Comparison of ENCODE assay signal across 9 cellular contexts in genomic region chr16:57623251-57624043, GRCh38. TPM values are rescaled to one million over a fixed set of nuclear protein-coding genes. Genes with fewer than 3 reads are reported as not detected.
DNase-seq lines count a peak whose midpoint lies in the region; FAIRE-seq and TF ChIP-seq lines count a peak whose summit lies in the region.
"Had no signal": no experiment of that assay in that cellular context is flagged by ENCODE, and none has a peak within 500 bp of the region (broad histone marks: within the 10 kb centered on the region; RNA-seq: fewer than 3 reads in every experiment).

No MANE protein-coding gene starts in this region.

- no peak overlapping the region for H2AFZ ChIP-seq in H1 (ENCODE audit: low read length)

- POLR2A ChIA-PET in H1 (lab: Charles Lee; ENCODE audit: partially characterized antibody) = interaction anchor here (0.8 to 1.8 kb wide), 5 partner anchors 8 to 19 kb away, joined by 3 to 9 read pairs (median 6); no protein-coding TSS in a partner anchor

- CTCF ChIA-PET in H1 (lab: Charles Lee; ENCODE audit: partially characterized antibody) = interaction anchor here (0.8 to 10.1 kb wide), 10 partner anchors 11 to 46 kb away, joined by 3 to 79 read pairs (median 10); partner anchors contain the start of gene ADGRG3
- CTCF ChIA-PET in activated naive CD4-positive, alpha-beta T cell treated with anti-CD3 and anti-CD28 coated beads for 36 hours (lab: Charles Lee) = interaction anchor here (0.7 to 1.4 kb wide), 2 partner anchors 14 to 31 kb away, joined by 3 read pairs; no protein-coding TSS in a partner anchor

- H2BK12ac ChIP-seq in H1 (ENCODE audit: low read depth, low read length) = 0 out of 2 replicates have a peak overlapping the region, but pooled peaks have one; percentile 41

- H2BK120ac ChIP-seq in H1 (replicated peaks; ENCODE audit: low read depth, low read length) = no peak overlapping the region

- H3K14ac ChIP-seq in H1 (ENCODE audit: insufficient read length) = no peak overlapping the region

- DNase-seq in COR-L47 (lab: John Stamatoyannopoulos, UW) = peak; percentile 8
- peak; percentile 82 for DNase-seq in NCI-H2196 (lab: John Stamatoyannopoulos, UW; ENCODE audit: unreplicated experiment)
- DNase-seq in H1 (ENCODE audit: low read depth in 1 of 2, low spot score in 2 of 2) = peak in 1 of 2 experiments; percentile 64
- DNase-seq in esophagus muscularis mucosa (ENCODE audit: extremely low spot score) = no peak
- no peak for DNase-seq in GM12892 (ENCODE audit: insufficient read length)
- DNase-seq in T-helper 2 cell treated with Interferon-gamma antibody and Interleukin-4, amounts not matched to agents 5 μg/mL and 100 μg/mL, for 36 hours (ENCODE audit: low spot score) = no peak
- no peak for DNase-seq in activated naive CD4-positive, alpha-beta T cell treated with anti-CD3 and anti-CD28 coated beads for 36 hours

- H3K79me2 ChIP-seq in H1 (ENCODE audit: control insufficient read depth in 1 of 2, insufficient read depth in 2 of 2, low read length in 2 of 2) = no peaks in the 10 kb centered on the region

- TF ChIP-seq POLR2A in H1 (IDR thresholded peaks at IDR 0.05; ENCODE audit: control extremely low read depth in 1 of 2, low read depth in 2 of 2, low read length in 2 of 2) = no peak
- TF ChIP-seq POLR2A in esophagus muscularis mucosa (IDR thresholded peaks at IDR 0.05; ENCODE audit: low read depth) = no peak
- no peak for TF ChIP-seq POLR2A in GM12892 (IDR thresholded peaks at IDR 0.05; ENCODE audit: low read depth, low read length)

- no peaks in the 10 kb centered on the region for H3K9me3 Mint-ChIP-seq in nephron
- H3K9me3 Mint-ChIP-seq in T-helper 2 cell treated with Interferon-gamma antibody and Interleukin-4, amounts not matched to agents 5 μg/mL and 100 μg/mL, for 36 hours = no peaks in the 10 kb centered on the region
- no peaks in the 10 kb centered on the region for H3K9me3 Mint-ChIP-seq in activated naive CD4-positive, alpha-beta T cell treated with anti-CD3 and anti-CD28 coated beads for 36 hours

- 0 out of 4 replicates have a peak overlapping the region, but pooled peaks of 1 of the 2 experiments have one; percentile 11 for H3K4me2 ChIP-seq in H1 (ENCODE audit: insufficient read depth in 1 of 2, low read depth in 2 of 2, low read length in 2 of 2)

- no peak overlapping the region for H2BK15ac ChIP-seq in H1 (ENCODE audit: low read length)

- H3K27me3 ChIP-seq in H1 (replicated peaks in 1 of 4; ENCODE audit: control insufficient read depth in 3 of 4, extremely low read depth in 1 of 4, insufficient read depth in 3 of 4, low read length in 3 of 4) (no peaks in the 10 kb centered on the region; a peak in 1 of 7 replicates), esophagus muscularis mucosa (peaks cover 0 to 10% (median 0%) of the 10 kb centered on the region in 4 donors)

- peaks cover 24% of the 10 kb centered on the region for H3K27me3 Mint-ChIP-seq in nephron (ENCODE audit: low read depth)
- H3K27me3 Mint-ChIP-seq in T-helper 2 cell treated with Interferon-gamma antibody and Interleukin-4, amounts not matched to agents 5 μg/mL and 100 μg/mL, for 36 hours (ENCODE audit: low read depth) = peaks cover 13% of the 10 kb centered on the region
- peaks cover 6% of the 10 kb centered on the region for H3K27me3 Mint-ChIP-seq in activated naive CD4-positive, alpha-beta T cell treated with anti-CD3 and anti-CD28 coated beads for 36 hours (ENCODE audit: low read depth)

- H3K23ac ChIP-seq in H1 (ENCODE audit: insufficient read length) = no peak overlapping the region

- no peak for TF ChIP-seq EP300 in H1 (IDR thresholded peaks at IDR 0.05; ENCODE audit: borderline replicate concordance in 1 of 2, low read depth in 2 of 2, low read length in 2 of 2)
- no peak for TF ChIP-seq EP300 in esophagus muscularis mucosa (IDR thresholded peaks at IDR 0.05)

- H4K5ac ChIP-seq in H1 (ENCODE audit: insufficient read length, low read depth, low read length) = no peak overlapping the region

- H3K9ac ChIP-seq in H1 (replicated peaks in 1 of 4; ENCODE audit: extremely low read depth in 1 of 4, low read depth in 3 of 4, low read length in 3 of 4) = no peak overlapping the region

- H3K79me1 ChIP-seq in H1 (ENCODE audit: low read depth, low read length) = no peaks in the 10 kb centered on the region

- H2AK5ac ChIP-seq in H1 (ENCODE audit: low read depth, low read length) = no peak overlapping the region

- intact Hi-C loops in esophagus muscularis mucosa (cut with DNase I) = no loop called here
- intact Hi-C loops in activated naive CD4-positive, alpha-beta T cell treated with anti-CD3 and anti-CD28 coated beads for 36 hours (cut with micrococcal nuclease) = no loop called here

- H4K91ac ChIP-seq in H1 (replicated peaks; ENCODE audit: insufficient read length, low read length) = no peak overlapping the region

- peak overlapping the region; percentile 76 to 92 (median 82) for H3K27ac Mint-ChIP-seq in nephron
- H3K27ac Mint-ChIP-seq in T-helper 2 cell treated with Interferon-gamma antibody and Interleukin-4, amounts not matched to agents 5 μg/mL and 100 μg/mL, for 36 hours = no peak overlapping the region
- H3K27ac Mint-ChIP-seq in activated naive CD4-positive, alpha-beta T cell treated with anti-CD3 and anti-CD28 coated beads for 36 hours = no peak overlapping the region

- H3K9me3 ChIP-seq in H1 (ENCODE audit: insufficient read depth in 2 of 2, low read depth in 1 of 2, low read length in 1 of 2) (no peaks in the 10 kb centered on the region), esophagus muscularis mucosa (no peaks in the 10 kb centered on the region)
- H3K9me3 ChIP-seq: tibial artery had no signal

- H4K8ac ChIP-seq in H1 (ENCODE audit: extremely low read depth, insufficient read depth, low read length) = no peak overlapping the region

- H4K20me1 ChIP-seq in H1 (replicated peaks in 1 of 2; ENCODE audit: control insufficient read depth in 1 of 2, insufficient read depth in 2 of 2, low read length in 2 of 2) = no peaks in the 10 kb centered on the region

- no peak overlapping the region for H3K27ac ChIP-seq in H1 (ENCODE audit: low read depth, low read length)
- H3K27ac ChIP-seq in esophagus muscularis mucosa (replicated peaks in 1 of 4) = no peak overlapping the region
- H3K27ac ChIP-seq: tibial artery had no signal

- 76% methylated on average over 17 of the region's 17 CpGs; no CpG with 5 or more reads in 1 of the 2 experiments for WGBS in H1 (ENCODE audit: extremely low coverage in 1 of 2, insufficient coverage in 1 of 2, insufficient read length in 1 of 2, insufficient replicate concordance in 2 of 2, low coverage in 1 of 2, low lambda C conversion rate in 2 of 2, missing lambda C conversion rate in 1 of 2), 2 experiments
- WGBS in esophagus muscularis mucosa = 82% methylated on average over 11 of the region's 17 CpGs

- FAIRE-seq in H1 (lab: Jason Lieb, UNC) (no peak), GM12892 (lab: Jason Lieb, UNC) (no peak)

- H3K36me3 Mint-ChIP-seq in nephron (ENCODE audit: low read depth) = no peaks in the 10 kb centered on the region
- H3K36me3 Mint-ChIP-seq in T-helper 2 cell treated with Interferon-gamma antibody and Interleukin-4, amounts not matched to agents 5 μg/mL and 100 μg/mL, for 36 hours (ENCODE audit: low read depth) = no peaks in the 10 kb centered on the region
- no peaks in the 10 kb centered on the region for H3K36me3 Mint-ChIP-seq in activated naive CD4-positive, alpha-beta T cell treated with anti-CD3 and anti-CD28 coated beads for 36 hours (ENCODE audit: low read depth)

- no peak overlapping the region; the same call in 1 of the 2 replicates for H3K18ac ChIP-seq in H1 (ENCODE audit: extremely low read depth, low read length)

- H3K4me3 ChIP-seq in H1 (ENCODE audit: extremely low read depth in 1 of 4, insufficient read depth in 2 of 4, low read depth in 3 of 4, low read length in 4 of 4) (no peak overlapping the region), esophagus muscularis mucosa (no peak overlapping the region)
- H3K4me3 ChIP-seq: tibial artery had no signal

- H3K4me1 ChIP-seq in H1 (replicated peaks in 1 of 4; ENCODE audit: control insufficient read depth in 3 of 4, insufficient read depth in 4 of 4, low read length in 3 of 4) (peaks cover 0 to 35% (median 28%) of the 10 kb centered on the region in 4 experiments; a peak in 6 of 7 replicates), esophagus muscularis mucosa (peaks cover 19 to 37% (median 28%) of the 10 kb centered on the region in 4 donors)

- TF ChIP-seq CTCF in H1 (IDR thresholded peaks at IDR 0.05; ENCODE audit: control extremely low read depth in 1 of 3, insufficient read depth in 1 of 3, low read depth in 1 of 3, low read length in 3 of 3) (no peak), nephron (IDR thresholded peaks at IDR 0.05; ENCODE audit: unreplicated experiment in 3 of 3) (no peak), esophagus muscularis mucosa (IDR thresholded peaks at IDR 0.05) (no peak)

- peak overlapping the region; percentile 2; the same call in 1 of the 2 replicates for H2BK20ac ChIP-seq in H1 (ENCODE audit: low read length)

- TF ChIP-seq RAD21 in H1 (IDR thresholded peaks at IDR 0.05 in 1 of 2, conservative IDR thresholded peaks at IDR 0.05 in 1 of 2; ENCODE audit: low read depth in 2 of 2, low read length in 2 of 2) = no peak

- H3K4ac ChIP-seq in H1 (replicated peaks; ENCODE audit: insufficient read length, low read depth, low read length) = no peak overlapping the region

- H3K4me1 Mint-ChIP-seq in nephron = peaks cover 53% of the 10 kb centered on the region
- peaks cover under 1% of the 10 kb centered on the region for H3K4me1 Mint-ChIP-seq in T-helper 2 cell treated with Interferon-gamma antibody and Interleukin-4, amounts not matched to agents 5 μg/mL and 100 μg/mL, for 36 hours (ENCODE audit: low read depth)
- H3K4me1 Mint-ChIP-seq in activated naive CD4-positive, alpha-beta T cell treated with anti-CD3 and anti-CD28 coated beads for 36 hours (ENCODE audit: low read depth) = peaks cover 5% of the 10 kb centered on the region

- H3K36me3 ChIP-seq in H1 (ENCODE audit: control insufficient read depth in 2 of 4, insufficient read depth in 4 of 4, low read length in 3 of 4) (no peaks in the 10 kb centered on the region), esophagus muscularis mucosa (no peaks in the 10 kb centered on the region)
- H3K36me3 ChIP-seq: tibial artery had no signal

- peaks cover 3% of the 10 kb centered on the region; the same call in 1 of the 2 replicates for H3K23me2 ChIP-seq in H1 (ENCODE audit: low read depth, low read length)

- no peak overlapping the region for H3K4me3 Mint-ChIP-seq in nephron
- no peak overlapping the region for H3K4me3 Mint-ChIP-seq in T-helper 2 cell treated with Interferon-gamma antibody and Interleukin-4, amounts not matched to agents 5 μg/mL and 100 μg/mL, for 36 hours
- H3K4me3 Mint-ChIP-seq in activated naive CD4-positive, alpha-beta T cell treated with anti-CD3 and anti-CD28 coated beads for 36 hours = no peak overlapping the region

- H3K56ac ChIP-seq in H1 (replicated peaks; ENCODE audit: insufficient read length, low read depth, low read length) = no peak overlapping the region

- H2BK5ac ChIP-seq in H1 (ENCODE audit: low read depth, low read length) = no peak overlapping the region

RNA-seq across cellular contexts. Expression of gene ADGRG1, which starts 5.0 kb away (rescaled TPM):
- total RNA-seq in H1 (2021; fragmentation: NEBNext Ultra II Directional; extraction: Animal tissue kit (Norgen Biotek cat#: 25700)) = 0.78 and 1.3 TPM in 2 replicates
- 2.6 and 2.9 TPM in 2 replicates for polyA plus RNA-seq in H1 (2011; rRNA removed)
- polyA plus RNA-seq in H1 (2011; cell fraction: cytosol; rRNA removed) = 1.3 TPM
- polyA plus RNA-seq in H1 (2011; cell fraction: nucleus; rRNA removed) = 1.6 TPM
- 0.99 to 2.2 TPM (median 1.4 TPM) in 4 replicates for polyA plus RNA-seq in H1 (2012, experiment 1 of 2)
- 1.4 TPM for polyA plus RNA-seq in H1 (2012, experiment 2 of 2)
- polyA plus RNA-seq in H1 (2013, experiment 1 of 2) = 2.8 TPM
- 3.7 TPM for polyA plus RNA-seq in H1 (2013, experiment 2 of 2)
- 1.2 and 1.7 TPM in 2 replicates for polyA minus RNA-seq in H1 (2011; rRNA and poly(A)+ RNA removed)
- 0.81 TPM for polyA minus RNA-seq in H1 (2011; cell fraction: cytosol; rRNA and poly(A)+ RNA removed)
- polyA minus RNA-seq in H1 (2011; cell fraction: nucleus; rRNA and poly(A)+ RNA removed) = 3.1 TPM
- 10 to 100 TPM; 17.4 to 21.4 (median 19.1) TPM for total RNA-seq in esophagus muscularis mucosa
- 1.5 TPM for polyA plus RNA-seq in GM12892 (2012; ENCODE audit: missing spikeins)
- 1 to 10 TPM in 1 of 2 experiments, under 1 TPM in 1; 0.93 to 1.0 TPM for total RNA-seq in activated naive CD4-positive, alpha-beta T cell treated with anti-CD3 and anti-CD28 coated beads for 36 hours

RNA-seq across cellular contexts. Expression of gene ADGRG3, which starts 44.7 kb away (rescaled TPM):
- 0.15 and 0.28 TPM in 2 replicates for total RNA-seq in H1 (2021; fragmentation: NEBNext Ultra II Directional; extraction: Animal tissue kit (Norgen Biotek cat#: 25700))
- polyA plus RNA-seq in H1 (2011; rRNA removed) = 0.94 and 0.98 TPM in 2 replicates
- polyA plus RNA-seq in H1 (2011; cell fraction: cytosol; rRNA removed) = 1.00 TPM
- polyA plus RNA-seq in H1 (2011; cell fraction: nucleus; rRNA removed) = 0.87 TPM
- 0.64 to 1.4 TPM (median 0.87 TPM) in 4 replicates for polyA plus RNA-seq in H1 (2012, experiment 1 of 2)
- polyA plus RNA-seq in H1 (2012, experiment 2 of 2) = 0.42 TPM
- polyA plus RNA-seq in H1 (2013, experiment 1 of 2) = 0.20 TPM
- 0.52 TPM for polyA plus RNA-seq in H1 (2013, experiment 2 of 2)
- 0.59 and 0.69 TPM in 2 replicates for polyA minus RNA-seq in H1 (2011; rRNA and poly(A)+ RNA removed)
- not detected for polyA minus RNA-seq in H1 (2011; cell fraction: cytosol; rRNA and poly(A)+ RNA removed)
- 0.60 TPM for polyA minus RNA-seq in H1 (2011; cell fraction: nucleus; rRNA and poly(A)+ RNA removed)
- total RNA-seq in esophagus muscularis mucosa = 1 to 10 TPM; 2.0 to 9.6 (median 3.7) TPM
- polyA plus RNA-seq in GM12892 (2012; ENCODE audit: missing spikeins) = not detected
- under 1 TPM in 1 of 2 experiments, not detected in 1; 0.14 TPM for total RNA-seq in activated naive CD4-positive, alpha-beta T cell treated with anti-CD3 and anti-CD28 coated beads for 36 hours

Comparison
In these comparisons a context has a peak if more than half of its experiments do, and no peak if none do; other contexts are left out.
1. DNase-seq: peak in COR-L47 (single experiment) and NCI-H2196 (single experiment); none in esophagus muscularis mucosa (single experiment), GM12892 (single experiment), T-helper 2 cell treated with Interferon-gamma antibody and Interleukin-4, amounts not matched to agents 5 μg/mL and 100 μg/mL, for 36 hours (single experiment) and activated naive CD4-positive, alpha-beta T cell treated with anti-CD3 and anti-CD28 coated beads for 36 hours (single experiment).
2. H3K27ac Mint-ChIP-seq: peak in nephron (3 of 3); none in T-helper 2 cell treated with Interferon-gamma antibody and Interleukin-4, amounts not matched to agents 5 μg/mL and 100 μg/mL, for 36 hours (single experiment) and activated naive CD4-positive, alpha-beta T cell treated with anti-CD3 and anti-CD28 coated beads for 36 hours (single experiment).